In genomic region chr14:75126121-75126544, GRCh38 we compare ENCODE assay signal across 8 cellular contexts. TPM values are rescaled to one million over a fixed set of nuclear protein-coding genes. Genes with fewer than 3 reads are reported as not detected.
DNase-seq lines count a peak whose midpoint lies in the region; ATAC-seq, FAIRE-seq and TF ChIP-seq lines count a peak whose summit lies in the region.

No MANE protein-coding gene starts in this region.

- peak overlapping the region; percentile 96 for H3K27ac Mint-ChIP-seq in activated CD4-positive, alpha-beta memory T cell treated with anti-CD3 and anti-CD28 coated beads for 36 hours

- peaks cover 46% of the 10 kb centered on the region for H3K4me1 Mint-ChIP-seq in activated CD4-positive, alpha-beta memory T cell treated with anti-CD3 and anti-CD28 coated beads for 36 hours (ENCODE audit: low read depth)

- DNase-seq in cardiac muscle cell (ENCODE audit: low read depth in 1 of 2, low spot score in 1 of 2) (no peak), Right ventricle myocardium inferior (ENCODE audit: missing footprints) (no peak), iPS DF 6.9 (ENCODE audit: low read depth, low spot score) (no peak), stomach (no peak), T1000 (lab: John Stamatoyannopoulos, UW) (no peak), D721Med (ENCODE audit: insufficient read length, low spot score) (no peak)
- peak; percentile 19 for DNase-seq in activated CD4-positive, alpha-beta memory T cell treated with anti-CD3 and anti-CD28 coated beads for 36 hours

- H3K4me3 Mint-ChIP-seq in activated CD4-positive, alpha-beta memory T cell treated with anti-CD3 and anti-CD28 coated beads for 36 hours: peak overlapping the region; percentile 99

- peak overlapping the region; percentile 89 for H3K27ac ChIP-seq in cardiac muscle cell
- no peak overlapping the region for H3K27ac ChIP-seq in iPS DF 6.9 (ENCODE audit: low read length)
- peak overlapping the region; percentile 94 to 98 (median 95) for H3K27ac ChIP-seq in stomach

- FAIRE-seq in D721Med (lab: Jason Lieb, UNC): no peak

- H3K27me3 Mint-ChIP-seq in activated CD4-positive, alpha-beta memory T cell treated with anti-CD3 and anti-CD28 coated beads for 36 hours: no peaks in the 10 kb centered on the region

- H3K36me3 ChIP-seq in cardiac muscle cell (no peaks in the 10 kb centered on the region), iPS DF 6.9 (ENCODE audit: control insufficient read depth, insufficient read depth, low read length) (no peaks in the 10 kb centered on the region), stomach (peaks cover 0 to 18% (median 11%) of the 10 kb centered on the region in 4 donors)

- no peak for TF ChIP-seq EP300 in stomach (IDR thresholded peaks at IDR 0.05)

- no CpG with 5 or more reads among the region's 6 CpGs for WGBS in iPS DF 6.9 (ENCODE audit: insufficient coverage, insufficient read length)
- WGBS in stomach, 5 donors: 3 to 4% (median 4%) methylated on average over 6 of the region's 6 CpGs

- H3K9me3 ChIP-seq in cardiac muscle cell (ENCODE audit: low read depth) (no peaks in the 10 kb centered on the region), iPS DF 6.9 (ENCODE audit: control insufficient read depth, insufficient read depth, low read length) (no peaks in the 10 kb centered on the region), stomach (no peaks in the 10 kb centered on the region)

- CTCF ChIA-PET in activated CD4-positive, alpha-beta memory T cell treated with anti-CD3 and anti-CD28 coated beads for 36 hours (lab: Charles Lee): interaction anchor here (0.6 to 10.9 kb wide), 6 partner anchors 130 to 439 kb away, joined by 3 to 280 read pairs (median 4); no protein-coding TSS in a partner anchor

- ATAC-seq in Right ventricle myocardium inferior: no peak
- ATAC-seq in GM18861 (IDR thresholded peaks at IDR 0.05; ENCODE audit: unreplicated experiment): no peak

- peak overlapping the region; percentile 77 for H3K4me3 ChIP-seq in cardiac muscle cell
- peak overlapping the region; percentile 83; the same call in 1 of the 2 replicates for H3K4me3 ChIP-seq in iPS DF 6.9 (ENCODE audit: low read length)
- peak overlapping the region; percentile 74 to 81 (median 76) for H3K4me3 ChIP-seq in stomach

- intact Hi-C loops in Right ventricle myocardium inferior (cut with DNase I) (loop anchor here (5.0 kb wide), 2 partner anchors 111 to 356 kb away; no protein-coding TSS in a partner anchor), stomach (cut with DNase I; ENCODE audit: low total_unique reads) (loop anchor here (10.0 kb wide), 1 partner anchor 359 kb away; no protein-coding TSS in a partner anchor)
- intact Hi-C loops in activated CD4-positive, alpha-beta memory T cell treated with anti-CD3 and anti-CD28 coated beads for 36 hours (cut with micrococcal nuclease): loop anchor here (2.0 to 10.0 kb wide), 7 partner anchors 51 to 536 kb away; partner anchors contain the start of genes ACYP1, BATF, ERG28 and TMED10

- peaks cover 12% of the 10 kb centered on the region for H3K36me3 Mint-ChIP-seq in activated CD4-positive, alpha-beta memory T cell treated with anti-CD3 and anti-CD28 coated beads for 36 hours

- no peak for TF ChIP-seq CTCF in cardiac muscle cell (IDR thresholded peaks at IDR 0.05; ENCODE audit: low read depth, low read length)
- TF ChIP-seq CTCF in stomach (IDR thresholded peaks at IDR 0.05): no peak
- TF ChIP-seq CTCF in D721Med (IDR thresholded peaks at IDR 0.05; ENCODE audit: insufficient read depth, missing control alignments): no peak

- POLR2A ChIA-PET in activated CD4-positive, alpha-beta memory T cell treated with anti-CD3 and anti-CD28 coated beads for 36 hours (lab: Charles Lee): interaction anchor here (1.0 to 2.2 kb wide), 10 partner anchors 31 to 440 kb away, joined by 3 to 9 read pairs (median 4); partner anchors contain the start of gene ZC2HC1C

- H3K9me3 Mint-ChIP-seq in activated CD4-positive, alpha-beta memory T cell treated with anti-CD3 and anti-CD28 coated beads for 36 hours: no peaks in the 10 kb centered on the region

- TF ChIP-seq POLR2A in stomach (IDR thresholded peaks at IDR 0.05): no peak

- H3K27me3 ChIP-seq in cardiac muscle cell: no peaks in the 10 kb centered on the region
- no peaks in the 10 kb centered on the region for H3K27me3 ChIP-seq in iPS DF 6.9 (ENCODE audit: control insufficient read depth, insufficient read depth, low read length)
- H3K27me3 ChIP-seq in stomach: no peaks in the 10 kb centered on the region

- H3K4me1 ChIP-seq in cardiac muscle cell (ENCODE audit: low read depth) (peaks cover 9% of the 10 kb centered on the region), iPS DF 6.9 (ENCODE audit: control insufficient read depth, insufficient read depth, low read length) (no peaks in the 10 kb centered on the region; the same call in 1 of the 2 replicates), stomach (peaks cover 26 to 55% (median 38%) of the 10 kb centered on the region in 4 donors)

RNA-seq across cellular contexts. Expression of gene NEK9, which starts 0.7 kb away (rescaled TPM):
- total RNA-seq in cardiac muscle cell (74.7 and 124 TPM in 2 replicates), Right ventricle myocardium inferior (102 TPM), stomach (100 to 1,000 TPM in 1 of 5 donors, 10 to 100 TPM in 4; 17.1 to 225 (median 49.1) TPM)
- polyA plus RNA-seq in cardiac muscle cell (62.5 and 81.5 TPM in 2 replicates), stomach (10 to 100 TPM; 12.5 to 26.4 (median 13.1) TPM)
- total RNA-seq in activated CD4-positive, alpha-beta memory T cell treated with anti-CD3 and anti-CD28 coated beads for 36 hours: 10 to 100 TPM; 51.8 to 56.4 TPM

RNA-seq across cellular contexts. Expression of gene TMED10, which starts 50.3 kb away (rescaled TPM):
- total RNA-seq in cardiac muscle cell: 158 and 206 TPM in 2 replicates
- polyA plus RNA-seq in cardiac muscle cell: 259 and 295 TPM in 2 replicates
- total RNA-seq in Right ventricle myocardium inferior: 280 TPM
- total RNA-seq in activated CD4-positive, alpha-beta memory T cell treated with anti-CD3 and anti-CD28 coated beads for 36 hours: 100 to 1,000 TPM; 189 to 201 TPM
- total RNA-seq in stomach: 100 to 1,000 TPM in 4 of 5 donors, 10 to 100 TPM in 1; 26.6 to 292 (median 140) TPM
- polyA plus RNA-seq in stomach: 10 to 100 TPM; 48.4 to 71.7 (median 61.9) TPM

RNA-seq across cellular contexts. Expression of gene ZC2HC1C, which starts 56.7 kb away (rescaled TPM):
- total RNA-seq in cardiac muscle cell: 2.5 and 8.2 TPM in 2 replicates
- polyA plus RNA-seq in cardiac muscle cell: 7.7 and 9.8 TPM in 2 replicates
- total RNA-seq in Right ventricle myocardium inferior: 11.4 TPM
- 1 to 10 TPM; 1.4 to 2.1 TPM for total RNA-seq in activated CD4-positive, alpha-beta memory T cell treated with anti-CD3 and anti-CD28 coated beads for 36 hours
- total RNA-seq in stomach: 10 to 100 TPM in 1 of 5 donors, 1 to 10 TPM in 1, under 1 TPM in 1, not detected in 2; 0.37 to 10.4 (median 5.9) TPM
- 1 to 10 TPM; 1.9 to 4.5 (median 3.7) TPM for polyA plus RNA-seq in stomach
